Comparison of ENCODE assay signal across 12 cellular contexts in the genomic region with DNA sequence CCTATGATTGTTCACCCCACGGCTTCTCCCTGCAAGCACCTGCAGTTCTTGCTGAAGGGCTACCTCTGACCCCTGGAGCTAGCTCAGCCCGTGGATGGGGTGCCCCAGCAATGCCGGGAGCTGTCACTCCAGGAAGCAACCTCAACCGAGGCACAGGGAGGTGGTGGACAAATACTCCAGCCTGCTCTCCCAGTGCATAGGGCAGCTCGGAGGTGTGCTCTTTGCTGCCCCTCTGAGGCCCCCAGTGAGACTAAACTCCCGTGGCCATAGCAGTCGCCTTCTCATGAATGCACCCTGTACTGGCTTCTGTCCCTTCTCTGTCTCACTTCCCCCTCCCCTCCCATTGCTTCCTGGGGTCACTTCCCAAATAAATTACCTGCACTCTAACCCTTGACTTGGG. TPM values are rescaled to one million over a fixed set of nuclear protein-coding genes. Genes with fewer than 3 reads are reported as not detected.
DNase-seq lines count a peak whose midpoint lies in the region; ATAC-seq and TF ChIP-seq lines count a peak whose summit lies in the region.
"Had no signal": no experiment of that assay in that cellular context is flagged by ENCODE, and none has a peak within 500 bp of the region (broad histone marks: within the 10 kb centered on the region; RNA-seq: fewer than 3 reads in every experiment).

No MANE protein-coding gene starts in this region.

- no peaks in the 10 kb centered on the region for H4K20me1 ChIP-seq in HCT116 (ENCODE audit: insufficient read depth)

- RAD21 ChIA-PET in HCT116 (lab: Charles Lee; ENCODE audit: low non-redundant PET in 1 of 2, low total read pairs in 2 of 2, uncharacterized antibody in 2 of 2, unreplicated experiment in 2 of 2): no interaction called here

- intact Hi-C loops in Calu3 (cut with micrococcal nuclease; ENCODE audit: unreplicated experiment) (no loop called here), HCT116 (cut with micrococcal nuclease) (no loop called here)

- H3K4me1 Mint-ChIP-seq in Calu3 (ENCODE audit: low read depth, unreplicated experiment): no peaks in the 10 kb centered on the region

- BruUV-seq in Calu3 (replicated peaks; lab: Mats Ljungman, UMichigan) (no TSS peak), HCT116 (replicated peaks; lab: Mats Ljungman, UMichigan) (no TSS peak)

- H3K4me2 ChIP-seq in HCT116 (ENCODE audit: low read length): no peak overlapping the region

- no peak overlapping the region for H3K9ac ChIP-seq in HCT116 (ENCODE audit: low read length)

- peak; percentile 36 for DNase-seq in Calu3
- DNase-seq in HCT116 (ENCODE audit: low read depth, low spot score): no peak
- DNase-seq in SHP77 (lab: John Stamatoyannopoulos, UW): peak; percentile 25 to 39
- peak; percentile 75 for DNase-seq in iPS-NIHi7 (ENCODE audit: extremely low spot score)
- no peak for DNase-seq in hippocampal formation (lab: John Stamatoyannopoulos, UW)
- no peak for DNase-seq in activated naive CD4-positive, alpha-beta T cell treated with anti-CD3 and anti-CD28 coated beads, Interleukin-2, amount 50 U/mL, for 16 hours
- DNase-seq in stimulated activated CD4-positive, alpha-beta T cell treated with anti-CD3 and anti-CD28 coated beads, Interleukin-2, amount 100 ng/mL, for 24 hours: no peak
- DNase-seq in globus pallidus (ENCODE audit: low spot score): no peak
- DNase-seq: adrenal gland; effector CD8-positive, alpha-beta T cell; small intestine; T-helper 2 cell had no signal

- no peaks in the 10 kb centered on the region for H3K36me3 Mint-ChIP-seq in Calu3 (ENCODE audit: insufficient read depth, unreplicated experiment)

- no peak overlapping the region for H3K4me3 ChIP-seq in HCT116 (replicated peaks in 1 of 2; ENCODE audit: low read depth in 1 of 2, low read length in 2 of 2)
- H3K4me3 ChIP-seq: adrenal gland had no signal

- ATAC-seq in HCT116: peak; percentile 94

- POLR2A ChIA-PET in HCT116 (lab: Charles Lee): no interaction called here

- H3K27ac Mint-ChIP-seq in Calu3 (ENCODE audit: unreplicated experiment): no peak overlapping the region

- no peaks in the 10 kb centered on the region for H3K4me1 ChIP-seq in HCT116 (ENCODE audit: control insufficient read depth in 1 of 2, insufficient read depth in 2 of 2, low read length in 2 of 2)
- H3K4me1 ChIP-seq: adrenal gland had no signal

- no peaks in the 10 kb centered on the region for H3K36me3 ChIP-seq in HCT116 (ENCODE audit: control insufficient read depth in 1 of 2, insufficient read depth in 2 of 2, low read length in 2 of 2)
- H3K36me3 ChIP-seq: adrenal gland had no signal

- H3K79me2 ChIP-seq in HCT116 (ENCODE audit: insufficient read depth, low read length): no peaks in the 10 kb centered on the region

- TF ChIP-seq CTCF in Calu3 (IDR thresholded peaks at IDR 0.05; ENCODE audit: unreplicated experiment) (peak; percentile 14), HCT116 (IDR thresholded peaks at IDR 0.05 in 2 of 3, conservative IDR thresholded peaks at IDR 0.05 in 1 of 3; ENCODE audit: borderline replicate concordance in 1 of 3, insufficient read depth in 1 of 3, low read depth in 2 of 3, low read length in 2 of 3) (peak in 2 of 3 experiments; percentile 32 to 41; a peak in 4 of 6 replicates)

- H3K27me3 Mint-ChIP-seq in Calu3 (ENCODE audit: unreplicated experiment): peaks cover 95% of the 10 kb centered on the region

- H3K9me3 Mint-ChIP-seq in Calu3 (ENCODE audit: low read depth, unreplicated experiment): no peaks in the 10 kb centered on the region

- CTCF ChIA-PET in Calu3 (lab: Charles Lee) (interaction anchor here (0.6 to 1.0 kb wide), 3 partner anchors 20 to 40 kb away, joined by 3 to 5 read pairs (median 3); no protein-coding TSS in a partner anchor), HCT116 (lab: Charles Lee) (interaction anchor here (0.9 to 1.3 kb wide), 2 partner anchors 41 to 397 kb away, joined by 3 read pairs; no protein-coding TSS in a partner anchor)

- no peaks in the 10 kb centered on the region for H3K9me3 ChIP-seq in HCT116 (ENCODE audit: control insufficient read depth in 1 of 2, insufficient read depth in 1 of 2, low read depth in 1 of 2, low read length in 2 of 2)
- H3K9me3 ChIP-seq: adrenal gland had no signal

- no peaks in the 10 kb centered on the region for H3K9me2 ChIP-seq in HCT116 (ENCODE audit: insufficient read depth)

- no peaks in the 10 kb centered on the region for H3K27me3 ChIP-seq in HCT116 (ENCODE audit: insufficient read depth, low read length)
- H3K27me3 ChIP-seq: adrenal gland had no signal

- no peak for TF ChIP-seq POLR2A in HCT116 (IDR thresholded peaks at IDR 0.05; ENCODE audit: borderline replicate concordance, extremely low read depth, insufficient read depth, insufficient read length)

- H2AFZ ChIP-seq in HCT116 (ENCODE audit: low read depth, low read length, poor library complexity, severe bottlenecking): no peak overlapping the region

- no peak overlapping the region for H3K4me3 Mint-ChIP-seq in Calu3 (ENCODE audit: low read depth, unreplicated experiment)

- H3K27ac ChIP-seq in HCT116 (ENCODE audit: low read depth, low read length): no peak overlapping the region
- H3K27ac ChIP-seq: adrenal gland had no signal

- TF ChIP-seq RAD21 in HCT116 (IDR thresholded peaks at IDR 0.05; ENCODE audit: low read depth): peak; percentile 13; the same call in 1 of the 2 replicates

TF ChIP-seq in HCT116, 20 proteins besides CTCF, POLR2A, EP300 and RAD21:
- TF ChIP-seq EGR1 (IDR thresholded peaks at IDR 0.05; ENCODE audit: low read depth) (no peak), YY1 (IDR thresholded peaks at IDR 0.05; ENCODE audit: extremely low read depth, insufficient replicate concordance, low read depth, low read length) (no peak)

RNA-seq across cellular contexts. Expression of a gene that starts 48.5 kb away (rescaled TPM):
- total RNA-seq in Calu3 (2022) (0.27 TPM in 1 of 2 replicates, not detected in the other), HCT116 (2021; ENCODE audit: unreplicated experiment) (15.6 TPM)
- 19.2 and 22.9 TPM in 2 replicates for polyA plus RNA-seq in HCT116 (2012)

Comparison
In these comparisons a context has a peak if more than half of its experiments do, and no peak if none do; other contexts are left out.
1. DNase-seq: peak in Calu3 (single experiment), SHP77 (2 of 2) and iPS-NIHi7 (single experiment); none in HCT116 (single experiment), hippocampal formation (0 of 2), activated naive CD4-positive, alpha-beta T cell treated with anti-CD3 and anti-CD28 coated beads, Interleukin-2, amount 50 U/mL, for 16 hours (single experiment), stimulated activated CD4-positive, alpha-beta T cell treated with anti-CD3 and anti-CD28 coated beads, Interleukin-2, amount 100 ng/mL, for 24 hours (0 of 2) and globus pallidus (single experiment).
2. RNA of a gene that starts 48.5 kb away (total RNA-seq): 15.6 TPM in HCT116 (single experiment); 0.27 TPM in Calu3; every median in the first group is over 10 times any median in the second.